Comparison of ENCODE assay signal across 18 cellular contexts in genomic region chr9:123894822-123895221, GRCh38. TPM values are rescaled to one million over a fixed set of nuclear protein-coding genes. Genes with fewer than 3 reads are reported as not detected.
A peak's percentile ranks its signal among the peaks of the same experiment; 100 is the strongest.
DNase-seq lines count a peak whose midpoint lies in the region; ATAC-seq, FAIRE-seq and TF ChIP-seq lines count a peak whose summit lies in the region.
"Had no signal": no experiment of that assay in that cellular context is flagged by ENCODE, and none has a peak within 500 bp of the region (broad histone marks: within the 10 kb centered on the region; RNA-seq: fewer than 3 reads in every experiment).

No MANE protein-coding gene starts in this region.

- TF ChIP-seq CTCF in PC-3 (conservative IDR thresholded peaks at IDR 0.05; ENCODE audit: low read depth, low read length), result no peak
- no peak for TF ChIP-seq CTCF in stomach (IDR thresholded peaks at IDR 0.05)

- H4K20me1 ChIP-seq in PC-3 (ENCODE audit: low read length), result no peaks in the 10 kb centered on the region; the same call in 1 of the 2 replicates

- no peaks in the 10 kb centered on the region for H3K9me3 ChIP-seq in HUES48 (ENCODE audit: control insufficient read depth, insufficient read depth, low read length)
- H3K9me3 ChIP-seq in PC-3 (ENCODE audit: low read length), result no peaks in the 10 kb centered on the region
- H3K9me3 ChIP-seq in stomach, result no peaks in the 10 kb centered on the region
- H3K9me3 ChIP-seq: Peyer's patch had no signal

- peak overlapping the region; percentile 5; the same call in 1 of the 2 replicates for H3K4me2 ChIP-seq in PC-3 (ENCODE audit: low read length)

- no peak overlapping the region for H3K9ac ChIP-seq in HUES48 (ENCODE audit: low read depth, low read length)
- no peak overlapping the region for H3K9ac ChIP-seq in PC-3 (ENCODE audit: low read length)

- no peak for ATAC-seq in PC-3
- ATAC-seq: Right ventricle myocardium inferior had no signal

- H3K27me3 ChIP-seq in HUES48 (ENCODE audit: control insufficient read depth, insufficient read depth, low read length), result no peaks in the 10 kb centered on the region
- H3K27me3 ChIP-seq in PC-3 (ENCODE audit: low read length), result no peaks in the 10 kb centered on the region
- no peaks in the 10 kb centered on the region for H3K27me3 ChIP-seq in stomach
- H3K27me3 ChIP-seq: Peyer's patch had no signal

- intact Hi-C loops in PC-3 (cut with micrococcal nuclease) (no loop called here), stomach (cut with DNase I; ENCODE audit: low total_unique reads) (no loop called here)

- H3K4me3 ChIP-seq in HUES48 (ENCODE audit: low read depth, low read length) (no peak overlapping the region), PC-3 (ENCODE audit: low read length) (no peak overlapping the region), stomach (no peak overlapping the region)
- H3K4me3 ChIP-seq: Peyer's patch had no signal

- no peak for TF ChIP-seq EP300 in stomach (IDR thresholded peaks at IDR 0.05)

- H3F3A ChIP-seq in PC-3 (ENCODE audit: low read length, unreplicated experiment), result no peaks in the 10 kb centered on the region

- no peaks in the 10 kb centered on the region for H3K9me2 ChIP-seq in PC-3 (replicated peaks; ENCODE audit: low read length)

- H3K27ac ChIP-seq in HUES48 (ENCODE audit: low read depth, low read length) (peak overlapping the region; percentile 93), PC-3 (ENCODE audit: low read length) (peak overlapping the region; percentile 34; the same call in 1 of the 2 replicates), stomach (no peak overlapping the region)
- H3K27ac ChIP-seq: C4-2B, Peyer's patch had no signal

- no peak for TF ChIP-seq POLR2A in GM12891 (IDR thresholded peaks at IDR 0.05; ENCODE audit: low read depth, low read length)
- no peak for TF ChIP-seq POLR2A in stomach (IDR thresholded peaks at IDR 0.05)

- POLR2A ChIA-PET in PC-3 (lab: Charles Lee; ENCODE audit: unreplicated experiment), result no interaction called here

- peaks cover 16% of the 10 kb centered on the region for H3K79me2 ChIP-seq in PC-3 (ENCODE audit: low read length)

- H3K36me3 ChIP-seq in HUES48 (ENCODE audit: control insufficient read depth, insufficient read depth, low read length) (no peaks in the 10 kb centered on the region), PC-3 (ENCODE audit: low read depth, low read length) (no peaks in the 10 kb centered on the region), stomach (no peaks in the 10 kb centered on the region)
- H3K36me3 ChIP-seq: Peyer's patch had no signal

- no peak for DNase-seq in GM12891 (ENCODE audit: insufficient read length, low spot score)
- DNase-seq in PC-3, result no peak
- peak; percentile 33 for DNase-seq in iPS DF 19.7 (ENCODE audit: low read depth, low spot score)
- no peak for DNase-seq in hepatic stellate cell (ENCODE audit: low spot score)
- no peak for DNase-seq in stomach
- DNase-seq in NCI-H2196 (lab: John Stamatoyannopoulos, UW; ENCODE audit: unreplicated experiment), result no peak
- no peak for DNase-seq in HuH-7.5 (ENCODE audit: low spot score)
- DNase-seq: ACHN, DMS79, GOT3, NCI-H1048, NCI-H1436, NCI-H526, Peyer's patch had no signal

- no TSS peak for BruUV-seq in PC-3 (replicated peaks; lab: Mats Ljungman, UMichigan)

- peak; percentile 38 for FAIRE-seq in GM12891 (lab: Jason Lieb, UNC)
- FAIRE-seq: GM19239 had no signal

- CTCF ChIA-PET in PC-3 (lab: Charles Lee), result no interaction called here

- H3K4me1 ChIP-seq in HUES48 (ENCODE audit: control insufficient read depth, insufficient read depth, low read length) (peaks cover 46% of the 10 kb centered on the region), PC-3 (ENCODE audit: insufficient read depth, low read length) (peaks cover 14% of the 10 kb centered on the region), stomach (peaks cover 0 to 7% (median under 1%) of the 10 kb centered on the region in 4 donors)
- H3K4me1 ChIP-seq: Peyer's patch had no signal

- H2AFZ ChIP-seq in PC-3 (ENCODE audit: low read length), result no peak overlapping the region

TF ChIP-seq in GM12891, 5 proteins besides CTCF, POLR2A, EP300 and RAD21:
- peak; percentile 40 for TF ChIP-seq SPI1 (IDR thresholded peaks at IDR 0.05; ENCODE audit: low read depth, low read length)
- TF ChIP-seq POU2F2 (IDR thresholded peaks at IDR 0.05; ENCODE audit: low read depth, low read length), result no peak

RNA-seq across cellular contexts. Expression of gene DENND1A, which starts 35.1 kb away (rescaled TPM):
- polyA plus RNA-seq in GM12891 (2012; ENCODE audit: low read depth, missing spikeins), result 34.0 TPM
- total RNA-seq in PC-3 (2014; rRNA removed), result 18.6 and 29.7 TPM in 2 replicates
- total RNA-seq in stomach, result 100 to 1,000 TPM in 1 of 5 donors, 10 to 100 TPM in 4; 20.0 to 109 (median 30.9) TPM
- polyA plus RNA-seq in stomach, result 1 to 10 TPM; 4.4 to 8.7 (median 6.6) TPM

Comparison
In these comparisons a context has a peak if more than half of its experiments do, and no peak if none do; other contexts are left out.
1. H3K27ac ChIP-seq: peak in HUES48 (single experiment) and PC-3 (single experiment); none in stomach (0 of 5).